ENCODE assay signal across 9 cellular contexts in genomic region chr5:102231693-102232619, GRCh38.
DNase-seq lines count a peak whose midpoint lies in the region; ATAC-seq and TF ChIP-seq lines count a peak whose summit lies in the region.
"Had no signal": no experiment of that assay in that cellular context is flagged by ENCODE, and none has a peak within 500 bp of the region (broad histone marks: within the 10 kb centered on the region; RNA-seq: fewer than 3 reads in every experiment).

No MANE protein-coding gene starts in this region.

- H3K27me3 Mint-ChIP-seq in activated CD4-positive, alpha-beta memory T cell treated with anti-CD3 and anti-CD28 coated beads for 36 hours = no peaks in the 10 kb centered on the region
- no peaks in the 10 kb centered on the region for H3K27me3 Mint-ChIP-seq in activated CD4-positive, alpha-beta memory T cell treated with anti-CD3 and anti-CD28 coated beads, Interleukin-2, amount 10 ng/mL, durations not matched to agents 7 days and 5 days
- H3K27me3 Mint-ChIP-seq: activated naive CD8-positive, alpha-beta T cell had no signal

- ATAC-seq in HG03469 (IDR thresholded peaks at IDR 0.05; ENCODE audit: unreplicated experiment) = peak; percentile 88
- no peak for ATAC-seq in GM19397 (IDR thresholded peaks at IDR 0.05; ENCODE audit: unreplicated experiment)

- H3K9me3 ChIP-seq in neutrophil = no peaks in the 10 kb centered on the region

- peaks cover 60% of the 10 kb centered on the region for H3K36me3 ChIP-seq in neutrophil

- no peaks in the 10 kb centered on the region for H3K36me3 Mint-ChIP-seq in activated CD4-positive, alpha-beta memory T cell treated with anti-CD3 and anti-CD28 coated beads for 36 hours
- no peaks in the 10 kb centered on the region for H3K36me3 Mint-ChIP-seq in activated CD4-positive, alpha-beta memory T cell treated with anti-CD3 and anti-CD28 coated beads, Interleukin-2, amount 10 ng/mL, durations not matched to agents 7 days and 5 days (ENCODE audit: low read depth)
- H3K36me3 Mint-ChIP-seq: activated naive CD8-positive, alpha-beta T cell had no signal

- no peaks in the 10 kb centered on the region for H3K9me3 Mint-ChIP-seq in activated CD4-positive, alpha-beta memory T cell treated with anti-CD3 and anti-CD28 coated beads for 36 hours
- no peaks in the 10 kb centered on the region for H3K9me3 Mint-ChIP-seq in activated CD4-positive, alpha-beta memory T cell treated with anti-CD3 and anti-CD28 coated beads, Interleukin-2, amount 10 ng/mL, durations not matched to agents 7 days and 5 days

- peaks cover 9 to 12% of the 10 kb centered on the region in 2 experiments for H3K4me1 ChIP-seq in neutrophil (ENCODE audit: control insufficient read depth in 1 of 2, insufficient read depth in 1 of 2, low read depth in 1 of 2, low read length in 1 of 2)

- CTCF ChIA-PET in activated CD4-positive, alpha-beta memory T cell treated with anti-CD3 and anti-CD28 coated beads for 36 hours (lab: Charles Lee) = interaction anchor here (0.6 to 1.4 kb wide), 2 partner anchors 11 to 254 kb away, joined by 4 read pairs; no protein-coding TSS in a partner anchor
- CTCF ChIA-PET in activated CD4-positive, alpha-beta memory T cell treated with anti-CD3 and anti-CD28 coated beads, Interleukin-2, amount 10 ng/mL, durations not matched to agents 7 days and 5 days (lab: Charles Lee) = no interaction called here

- no peak overlapping the region for H3K27ac Mint-ChIP-seq in activated CD4-positive, alpha-beta memory T cell treated with anti-CD3 and anti-CD28 coated beads for 36 hours
- no peak overlapping the region for H3K27ac Mint-ChIP-seq in activated CD4-positive, alpha-beta memory T cell treated with anti-CD3 and anti-CD28 coated beads, Interleukin-2, amount 10 ng/mL, durations not matched to agents 7 days and 5 days
- H3K27ac Mint-ChIP-seq: activated naive CD8-positive, alpha-beta T cell had no signal

- H3K4me3 Mint-ChIP-seq in activated CD4-positive, alpha-beta memory T cell treated with anti-CD3 and anti-CD28 coated beads for 36 hours = no peak overlapping the region
- H3K4me3 Mint-ChIP-seq in activated CD4-positive, alpha-beta memory T cell treated with anti-CD3 and anti-CD28 coated beads, Interleukin-2, amount 10 ng/mL, durations not matched to agents 7 days and 5 days = no peak overlapping the region
- H3K4me3 Mint-ChIP-seq: activated naive CD8-positive, alpha-beta T cell had no signal

- POLR2A ChIA-PET in activated CD4-positive, alpha-beta memory T cell treated with anti-CD3 and anti-CD28 coated beads for 36 hours (lab: Charles Lee) = no interaction called here
- POLR2A ChIA-PET in activated CD4-positive, alpha-beta memory T cell treated with anti-CD3 and anti-CD28 coated beads, Interleukin-2, amount 10 ng/mL, durations not matched to agents 7 days and 5 days (lab: Charles Lee) = no interaction called here

- H3K27ac ChIP-seq in neutrophil = peak overlapping the region; percentile 33

- TF ChIP-seq CTCF in neutrophil (IDR thresholded peaks at IDR 0.05) = no peak

- H3K4me1 Mint-ChIP-seq in activated CD4-positive, alpha-beta memory T cell treated with anti-CD3 and anti-CD28 coated beads for 36 hours (ENCODE audit: low read depth) = peaks cover 9% of the 10 kb centered on the region
- peaks cover 12% of the 10 kb centered on the region for H3K4me1 Mint-ChIP-seq in activated CD4-positive, alpha-beta memory T cell treated with anti-CD3 and anti-CD28 coated beads, Interleukin-2, amount 10 ng/mL, durations not matched to agents 7 days and 5 days

- peak; percentile 15 for DNase-seq in activated CD4-positive, alpha-beta memory T cell treated with anti-CD3 and anti-CD28 coated beads for 36 hours
- no peak for DNase-seq in activated CD4-positive, alpha-beta memory T cell treated with anti-CD3 and anti-CD28 coated beads, Interleukin-2, amount 10 ng/mL, durations not matched to agents 7 days and 5 days
- peak; percentile 13 for DNase-seq in H4 (ENCODE audit: low spot score)
- DNase-seq in NCI-H1436 treated with DMSO at 0.1 percent for 48 hours (lab: John Stamatoyannopoulos, UW) = no peak
- DNase-seq in NCI-H446 (lab: John Stamatoyannopoulos, UW) = no peak

- H3K4me3 ChIP-seq in neutrophil (ENCODE audit: low read depth in 1 of 2, low read length in 1 of 2) = no peak overlapping the region

- intact Hi-C loops in activated CD4-positive, alpha-beta memory T cell treated with anti-CD3 and anti-CD28 coated beads for 36 hours (cut with micrococcal nuclease) = no loop called here

- H3K27me3 ChIP-seq in neutrophil = no peaks in the 10 kb centered on the region

Comparison
In these comparisons a context has a peak if more than half of its experiments do, and no peak if none do; other contexts are left out.
1. DNase-seq: peak in activated CD4-positive, alpha-beta memory T cell treated with anti-CD3 and anti-CD28 coated beads for 36 hours (single experiment) and H4 (single experiment); none in activated CD4-positive, alpha-beta memory T cell treated with anti-CD3 and anti-CD28 coated beads, Interleukin-2, amount 10 ng/mL, durations not matched to agents 7 days and 5 days (single experiment), NCI-H1436 treated with DMSO at 0.1 percent for 48 hours (single experiment) and NCI-H446 (0 of 2).